In genomic region chr13:73065665-73066350, GRCh38 we compare ENCODE assay signal across 14 cellular contexts. TPM values are rescaled to one million over a fixed set of nuclear protein-coding genes. Genes with fewer than 3 reads are reported as not detected.
DNase-seq lines count a peak whose midpoint lies in the region; ATAC-seq and TF ChIP-seq lines count a peak whose summit lies in the region.
"Had no signal": no experiment of that assay in that cellular context is flagged by ENCODE, and none has a peak within 500 bp of the region (broad histone marks: within the 10 kb centered on the region; RNA-seq: fewer than 3 reads in every experiment).

No MANE protein-coding gene starts in this region.

- peak overlapping the region; percentile 51 for H3K27ac ChIP-seq in 22Rv1
- no peak overlapping the region for H3K27ac ChIP-seq in RWPE1
- H3K27ac ChIP-seq in lower lobe of right lung, result no peak overlapping the region
- no peak overlapping the region for H3K27ac ChIP-seq in neuronal stem cell (replicated peaks; ENCODE audit: low read length)

- H2BK15ac ChIP-seq in neuronal stem cell (ENCODE audit: low read length), result no peak overlapping the region

- TF ChIP-seq CTCF in 22Rv1 (IDR thresholded peaks at IDR 0.05) (no peak), LNCaP clone FGC (IDR thresholded peaks at IDR 0.05; ENCODE audit: control insufficient read depth, extremely low read depth, insufficient read depth) (no peak), RWPE1 (conservative IDR thresholded peaks at IDR 0.05; ENCODE audit: low read depth) (no peak), lower lobe of right lung (IDR thresholded peaks at IDR 0.05) (no peak)

- no peak overlapping the region for H3K18ac ChIP-seq in neuronal stem cell (ENCODE audit: low read length)

- CTCF ChIA-PET in RWPE1 (lab: Yijun Ruan, JAX), result no interaction called here

- peak; percentile 29 to 34 for ATAC-seq in lower lobe of right lung
- ATAC-seq: T-helper 17 cell had no signal

- H4K91ac ChIP-seq in neuronal stem cell (ENCODE audit: low read depth, low read length, poor library complexity), result no peak overlapping the region

- no peak overlapping the region for H2AK5ac ChIP-seq in neuronal stem cell (ENCODE audit: low read depth, low read length)

- H3K4me2 ChIP-seq in neuronal stem cell (ENCODE audit: insufficient read depth, low read length, poor library complexity, severe bottlenecking), result no peak overlapping the region

- H4K8ac ChIP-seq in neuronal stem cell (ENCODE audit: low read depth, low read length), result no peak overlapping the region

- no peak overlapping the region for H2BK5ac ChIP-seq in neuronal stem cell (ENCODE audit: low read length)

- H3K27me3 ChIP-seq in lower lobe of right lung (ENCODE audit: low read depth) (no peaks in the 10 kb centered on the region), neuronal stem cell (ENCODE audit: control insufficient read depth in 3 of 3, insufficient read depth in 3 of 3, low read depth in 1 of 3, low read length in 3 of 3) (peaks cover 0 to 9% (median 5%) of the 10 kb centered on the region in 3 experiments)

- H3K9me3 ChIP-seq in lower lobe of right lung, result no peaks in the 10 kb centered on the region
- no peaks in the 10 kb centered on the region for H3K9me3 ChIP-seq in neuronal stem cell (replicated peaks in 1 of 2; ENCODE audit: control insufficient read depth in 2 of 2, insufficient read depth in 1 of 2, low read depth in 1 of 2, low read length in 2 of 2)

- WGBS in neuronal stem cell (ENCODE audit: extremely low coverage in 2 of 2, insufficient read length in 2 of 2, insufficient replicate concordance in 1 of 2), 2 donors, result no CpG with 5 or more reads among the region's 7 CpGs

- intact Hi-C loops in lower lobe of right lung (cut with DNase I), result no loop called here

- no peak overlapping the region for H3K14ac ChIP-seq in neuronal stem cell (ENCODE audit: low read length)

- peak; percentile 36 for DNase-seq in LNCaP clone FGC (ENCODE audit: low read depth)
- DNase-seq in RWPE1 (ENCODE audit: low spot score), result peak; percentile 44
- DNase-seq in lower lobe of right lung, result no peak
- DNase-seq in NOMO-1 treated with DMSO at 0.1 percent for 48 hours (lab: John Stamatoyannopoulos, UW; ENCODE audit: unreplicated experiment), result no peak
- no peak for DNase-seq in neuronal stem cell (ENCODE audit: low spot score)
- DNase-seq in occipital lobe (lab: John Stamatoyannopoulos, UW), result no peak
- DNase-seq in NCI-H82 (lab: John Stamatoyannopoulos, UW), result no peak
- DNase-seq: activated CD4-positive, alpha-beta T cell treated with anti-CD3 and anti-CD28 coated beads for 48 hours; activated T-cell treated with anti-CD3 and anti-CD28 coated beads, Interleukin-2, amount 50 U/mL, for 48 hours; HCEC 1CT; hypothalamus; NCI-H446; T-helper 17 cell had no signal

- no peaks in the 10 kb centered on the region for H3K79me1 ChIP-seq in neuronal stem cell (ENCODE audit: low read depth, low read length)

- H3K9ac ChIP-seq in neuronal stem cell (ENCODE audit: low read depth, low read length, poor library complexity), result no peak overlapping the region

- H3K36me3 ChIP-seq in lower lobe of right lung (peaks cover 31% of the 10 kb centered on the region), neuronal stem cell (replicated peaks in 1 of 2; ENCODE audit: control insufficient read depth in 2 of 2, insufficient read depth in 2 of 2, low read length in 2 of 2) (no peaks in the 10 kb centered on the region)

- H3K23ac ChIP-seq in neuronal stem cell (ENCODE audit: low read depth, low read length, poor library complexity), result no peak overlapping the region

- no peak overlapping the region for H2BK12ac ChIP-seq in neuronal stem cell (ENCODE audit: low read length)

- no peak overlapping the region for H2AFZ ChIP-seq in neuronal stem cell (ENCODE audit: low read length)

- H3K4me3 ChIP-seq in LNCaP clone FGC (ENCODE audit: low read depth, low read length) (no peak overlapping the region), lower lobe of right lung (peak overlapping the region; percentile 14), neuronal stem cell (ENCODE audit: low read length in 2 of 2) (no peak overlapping the region)

- POLR2A ChIA-PET in RWPE1 (lab: Yijun Ruan, JAX; ENCODE audit: low non-redundant PET), result interaction anchor here (0.6 to 0.7 kb wide), 3 partner anchors 44 to 358 kb away, joined by 3 to 6 read pairs (median 4); no protein-coding TSS in a partner anchor

- H3K4me1 ChIP-seq in lower lobe of right lung (no peaks in the 10 kb centered on the region), neuronal stem cell (ENCODE audit: control insufficient read depth in 2 of 2, insufficient read depth in 1 of 2, low read depth in 1 of 2, low read length in 2 of 2) (peaks cover 3% of the 10 kb centered on the region in 2 donors)

- no peak overlapping the region for H3K4ac ChIP-seq in neuronal stem cell (ENCODE audit: low read length)

- no peak overlapping the region for H2BK120ac ChIP-seq in neuronal stem cell (ENCODE audit: low read depth, low read length)

RNA-seq across cellular contexts. Expression of gene KLF5, which starts 7.0 kb away (rescaled TPM):
- total RNA-seq in lower lobe of right lung, result 46.6 TPM
- 1.1 TPM for polyA plus RNA-seq in neuronal stem cell (2013, experiment 1 of 2)
- polyA plus RNA-seq in neuronal stem cell (2013, experiment 2 of 2), result 1.3 TPM
- total RNA-seq in occipital lobe, result 2.2 TPM

Comparison
In these comparisons a context has a peak if more than half of its experiments do, and no peak if none do; other contexts are left out.
1. DNase-seq: peak in LNCaP clone FGC (single experiment) and RWPE1 (single experiment); none in lower lobe of right lung (single experiment), NOMO-1 treated with DMSO at 0.1 percent for 48 hours (single experiment), neuronal stem cell (single experiment), occipital lobe (single experiment) and NCI-H82 (single experiment).
2. RNA of gene KLF5, which starts 7.0 kb away (total RNA-seq): 46.6 TPM in lower lobe of right lung (single experiment); 2.2 TPM in occipital lobe (single experiment); every median in the first group is over 10 times any median in the second.